ENCODE assay signal across 10 cellular contexts in the genomic region with DNA sequence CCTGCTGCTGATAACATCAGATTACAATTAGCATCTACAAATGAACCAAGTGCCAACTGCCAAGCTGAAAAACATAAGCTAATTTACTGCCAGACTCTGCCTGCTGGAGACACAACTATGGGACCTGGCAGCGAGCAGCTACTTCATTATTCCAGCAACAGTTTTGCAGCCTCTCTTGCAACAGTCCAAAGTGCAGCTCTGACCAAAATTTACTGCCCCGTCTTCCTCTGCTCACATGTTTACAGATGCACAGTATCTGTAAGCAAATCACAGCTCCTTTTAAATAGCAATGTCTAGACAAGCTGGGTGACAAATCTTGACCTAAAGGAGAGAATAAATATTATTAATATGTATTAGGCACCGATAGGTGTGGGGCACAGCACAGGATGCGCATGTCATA.
"Had no signal": no experiment of that assay in that cellular context is flagged by ENCODE, and none has a peak within 500 bp of the region (broad histone marks: within the 10 kb centered on the region; RNA-seq: fewer than 3 reads in every experiment).

No MANE protein-coding gene starts in this region.

- ATAC-seq: activated CD8-positive, alpha-beta T cell treated with anti-CD3 and anti-CD28 coated beads, Interleukin-2, amount 10 ng/mL, durations not matched to agents 7 days and 5 days; effector memory CD8-positive, alpha-beta T cell; gastroesophageal sphincter had no signal

- DNase-seq: activated CD4-positive, alpha-beta T cell treated with anti-CD3 and anti-CD28 coated beads for 4 hours; activated CD8-positive, alpha-beta memory T cell treated with anti-CD3 and anti-CD28 coated beads, Interleukin-2, amount 50 U/mL, for 48 hours; activated CD8-positive, alpha-beta T cell treated with anti-CD3 and anti-CD28 coated beads, Interleukin-2, amount 10 ng/mL, durations not matched to agents 7 days and 5 days; activated naive CD4-positive, alpha-beta T cell treated with anti-CD3 and anti-CD28 coated beads for 36 hours; effector memory CD8-positive, alpha-beta T cell; naive B cell had no signal

- H3K27ac ChIP-seq: gastroesophageal sphincter, parathyroid adenoma, skin epidermis had no signal

- H3K27me3 ChIP-seq: gastroesophageal sphincter had no signal

- H3K4me3 ChIP-seq: gastroesophageal sphincter, lung, skin epidermis had no signal

- H3K36me3 ChIP-seq: gastroesophageal sphincter had no signal

- H3K9me3 ChIP-seq: gastroesophageal sphincter had no signal
